ENCODE assay signal across 9 cellular contexts in genomic region chr13:50357586-50358118, GRCh38.
DNase-seq lines count a peak whose midpoint lies in the region; ATAC-seq lines count a peak whose summit lies in the region.
"Had no signal": no experiment of that assay in that cellular context is flagged by ENCODE, and none has a peak within 500 bp of the region (broad histone marks: within the 10 kb centered on the region; RNA-seq: fewer than 3 reads in every experiment).

No MANE protein-coding gene starts in this region.

- DNase-seq in DMS53 (lab: John Stamatoyannopoulos, UW) = peak; percentile 95
- peak; percentile 93 for DNase-seq in NCI-H748 (lab: John Stamatoyannopoulos, UW; ENCODE audit: unreplicated experiment)
- DNase-seq in fibroblast of gingiva (ENCODE audit: low read depth) = peak; percentile 15
- DNase-seq in pons (ENCODE audit: low spot score) = peak; percentile 50
- no peak for DNase-seq in activated CD4-positive, CD25-positive, alpha-beta regulatory T cell treated with anti-CD3 and anti-CD28 coated beads, Interleukin-2, amount 50 U/mL, for 72 hours
- DNase-seq in Kasumi-1 (lab: John Stamatoyannopoulos, UW) = no peak
- DNase-seq: endodermal cell had no signal

- no peak for ATAC-seq in HG03039 (IDR thresholded peaks at IDR 0.05; ENCODE audit: unreplicated experiment)
- no peak for ATAC-seq in HG02571 (IDR thresholded peaks at IDR 0.05; ENCODE audit: unreplicated experiment)

Comparison
In these comparisons a context has a peak if more than half of its experiments do, and no peak if none do; other contexts are left out.
1. DNase-seq: peak in DMS53 (single experiment), NCI-H748 (single experiment), fibroblast of gingiva (single experiment) and pons (single experiment); none in activated CD4-positive, CD25-positive, alpha-beta regulatory T cell treated with anti-CD3 and anti-CD28 coated beads, Interleukin-2, amount 50 U/mL, for 72 hours (single experiment) and Kasumi-1 (0 of 2).